15 cellular contexts compared by ENCODE assay signal in genomic region chr9:571066-571465, GRCh38.
DNase-seq lines count a peak whose midpoint lies in the region; ATAC-seq and TF ChIP-seq lines count a peak whose summit lies in the region.
"Had no signal": no experiment of that assay in that cellular context is flagged by ENCODE, and none has a peak within 500 bp of the region (broad histone marks: within the 10 kb centered on the region; RNA-seq: fewer than 3 reads in every experiment).

No MANE protein-coding gene starts in this region.

- no peak overlapping the region for H3K4me3 ChIP-seq in LNCaP clone FGC (ENCODE audit: low read depth, low read length)
- no peak overlapping the region for H3K4me3 ChIP-seq in PC-3 (ENCODE audit: low read length)
- no peak overlapping the region for H3K4me3 ChIP-seq in right cardiac atrium (ENCODE audit: low read length)
- H3K4me3 ChIP-seq in prostate gland, result no peak overlapping the region
- H3K4me3 ChIP-seq: psoas muscle had no signal

- DNase-seq in LNCaP clone FGC (ENCODE audit: low read depth) (peak; percentile 93), PC-3 (no peak), right cardiac atrium (no peak), prostate gland (ENCODE audit: low spot score) (peak; percentile 67)
- no peak for DNase-seq in stimulated activated CD8-positive, alpha-beta memory T cell treated with anti-CD3 and anti-CD28 coated beads, Interleukin-4, amount 100 ng/mL, for 48 hours
- DNase-seq: activated CD8-positive, alpha-beta T cell treated with anti-CD3 and anti-CD28 coated beads, Interleukin-2, amount 10 ng/mL, durations not matched to agents 7 days and 5 days; cortex of kidney; erythroblast; NCI-H1105; NCI-H524 treated with DMSO at 0.1 percent for 48 hours; psoas muscle had no signal

- no peaks in the 10 kb centered on the region for H3K9me2 ChIP-seq in PC-3 (replicated peaks; ENCODE audit: low read length)

- no peak for TF ChIP-seq POLR2A in prostate gland (IDR thresholded peaks at IDR 0.05)

- no peaks in the 10 kb centered on the region for H3K27me3 ChIP-seq in PC-3 (ENCODE audit: low read length)
- no peaks in the 10 kb centered on the region for H3K27me3 ChIP-seq in right cardiac atrium (ENCODE audit: control insufficient read depth, insufficient read depth)
- no peaks in the 10 kb centered on the region for H3K27me3 ChIP-seq in prostate gland (replicated peaks; ENCODE audit: insufficient read depth)

- H3K4me1 ChIP-seq in PC-3 (ENCODE audit: insufficient read depth, low read length), result no peaks in the 10 kb centered on the region
- H3K4me1 ChIP-seq in right cardiac atrium (ENCODE audit: control insufficient read depth, insufficient read depth, low read length), result peaks cover 12% of the 10 kb centered on the region
- H3K4me1 ChIP-seq in prostate gland (replicated peaks), result no peaks in the 10 kb centered on the region
- H3K4me1 ChIP-seq: psoas muscle had no signal

- H3K9me3 ChIP-seq in PC-3 (ENCODE audit: low read length), result no peaks in the 10 kb centered on the region
- no peaks in the 10 kb centered on the region for H3K9me3 ChIP-seq in right cardiac atrium (ENCODE audit: control insufficient read depth, low read length)
- no peaks in the 10 kb centered on the region for H3K9me3 ChIP-seq in prostate gland

- no peaks in the 10 kb centered on the region for H3K79me2 ChIP-seq in PC-3 (ENCODE audit: low read length)

- ATAC-seq in PC-3 (0 out of 2 replicates have a peak, but pooled peaks have one; percentile 51), right cardiac atrium (peak; percentile 69 to 83), HG03520 (IDR thresholded peaks at IDR 0.05; ENCODE audit: unreplicated experiment) (no peak), HG02840 (IDR thresholded peaks at IDR 0.05; ENCODE audit: low FRiP score, unreplicated experiment) (no peak)
- ATAC-seq: activated CD8-positive, alpha-beta T cell treated with anti-CD3 and anti-CD28 coated beads, Interleukin-2, amount 10 ng/mL, durations not matched to agents 7 days and 5 days; Panc1; psoas muscle had no signal

- no peak overlapping the region for H2AFZ ChIP-seq in PC-3 (ENCODE audit: low read length)

- POLR2A ChIA-PET in PC-3 (lab: Charles Lee; ENCODE audit: unreplicated experiment), result no interaction called here

- H3K27ac ChIP-seq in PC-3 (ENCODE audit: low read length) (no peak overlapping the region), right cardiac atrium (ENCODE audit: low read length) (peak overlapping the region; percentile 99), prostate gland (no peak overlapping the region)
- H3K27ac ChIP-seq: C4-2B, psoas muscle had no signal

- no peaks in the 10 kb centered on the region for H4K20me1 ChIP-seq in PC-3 (ENCODE audit: low read length)

- no peak overlapping the region for H3K9ac ChIP-seq in PC-3 (ENCODE audit: low read length)

- H3K36me3 ChIP-seq in PC-3 (ENCODE audit: low read depth, low read length) (no peaks in the 10 kb centered on the region), prostate gland (no peaks in the 10 kb centered on the region)

- 15% methylated on average over 3 of the region's 3 CpGs for WGBS in right cardiac atrium
- 13% methylated on average over 3 of the region's 3 CpGs for WGBS in prostate gland

- H3K4me2 ChIP-seq in PC-3 (ENCODE audit: low read length), result no peak overlapping the region

- CTCF ChIA-PET in PC-3 (lab: Charles Lee), result no interaction called here

- no peak for TF ChIP-seq CTCF in LNCaP clone FGC (IDR thresholded peaks at IDR 0.05; ENCODE audit: control insufficient read depth, extremely low read depth, insufficient read depth)
- TF ChIP-seq CTCF in PC-3 (conservative IDR thresholded peaks at IDR 0.05; ENCODE audit: low read depth, low read length), result no peak
- TF ChIP-seq CTCF in prostate gland (IDR thresholded peaks at IDR 0.05), result no peak

- no peaks in the 10 kb centered on the region for H3F3A ChIP-seq in PC-3 (ENCODE audit: low read length, unreplicated experiment)

- BruUV-seq in PC-3 (replicated peaks; lab: Mats Ljungman, UMichigan), result no TSS peak

- intact Hi-C loops in PC-3 (cut with micrococcal nuclease) (no loop called here), right cardiac atrium (cut with DNase I) (no loop called here), prostate gland (cut with DNase I) (no loop called here)

Comparison
In these comparisons a context has a peak if more than half of its experiments do, and no peak if none do; other contexts are left out.
1. DNase-seq: peak in LNCaP clone FGC (single experiment) and prostate gland (single experiment); none in PC-3 (single experiment), right cardiac atrium (0 of 3) and stimulated activated CD8-positive, alpha-beta memory T cell treated with anti-CD3 and anti-CD28 coated beads, Interleukin-4, amount 100 ng/mL, for 48 hours (single experiment).
2. ATAC-seq: peak in PC-3 (single experiment) and right cardiac atrium (2 of 2); none in HG03520 (single experiment) and HG02840 (single experiment).